Comparison of ENCODE assay signal across 9 cellular contexts in genomic region chr1:8643542-8644536, GRCh38.
A peak's percentile ranks its signal among the peaks of the same experiment; 100 is the strongest.
DNase-seq lines count a peak whose midpoint lies in the region; ATAC-seq and TF ChIP-seq lines count a peak whose summit lies in the region.
"Had no signal": no experiment of that assay in that cellular context is flagged by ENCODE, and none has a peak within 500 bp of the region (broad histone marks: within the 10 kb centered on the region; RNA-seq: fewer than 3 reads in every experiment).

No MANE protein-coding gene starts in this region.

- no peak for TF ChIP-seq CTCF in hepatocyte (IDR thresholded peaks at IDR 0.05; ENCODE audit: poor library complexity)
- TF ChIP-seq CTCF in osteocyte (IDR thresholded peaks at IDR 0.05): no peak
- TF ChIP-seq CTCF in ovary (IDR thresholded peaks at IDR 0.05): no peak

- H3K27ac Mint-ChIP-seq in osteocyte (ENCODE audit: unreplicated experiment): no peak overlapping the region
- no peak overlapping the region for H3K27ac Mint-ChIP-seq in effector memory CD8-positive, alpha-beta T cell
- H3K27ac Mint-ChIP-seq: activated naive CD4-positive, alpha-beta T cell treated with anti-CD3 and anti-CD28 coated beads, Interleukin-2, amount 50 U/mL, for 72 hours had no signal

- H4K20me1 ChIP-seq in hepatocyte (ENCODE audit: insufficient read depth, poor library complexity, severe bottlenecking): peaks cover 15% of the 10 kb centered on the region

- peaks cover 5% of the 10 kb centered on the region for H3K36me3 Mint-ChIP-seq in osteocyte (ENCODE audit: unreplicated experiment)
- no peaks in the 10 kb centered on the region for H3K36me3 Mint-ChIP-seq in effector memory CD8-positive, alpha-beta T cell (ENCODE audit: insufficient read depth)
- H3K36me3 Mint-ChIP-seq: activated naive CD4-positive, alpha-beta T cell treated with anti-CD3 and anti-CD28 coated beads, Interleukin-2, amount 50 U/mL, for 72 hours had no signal

- H3K9me3 Mint-ChIP-seq in osteocyte (ENCODE audit: unreplicated experiment): no peaks in the 10 kb centered on the region
- H3K9me3 Mint-ChIP-seq in effector memory CD8-positive, alpha-beta T cell: no peaks in the 10 kb centered on the region
- H3K9me3 Mint-ChIP-seq: activated naive CD4-positive, alpha-beta T cell treated with anti-CD3 and anti-CD28 coated beads, Interleukin-2, amount 50 U/mL, for 72 hours had no signal

- WGBS in hepatocyte (ENCODE audit: low lambda C conversion rate, missing lambda C conversion rate): 87% methylated on average over 6 of the region's 6 CpGs
- 92 to 97% (median 93%) methylated on average over 6 of the region's 6 CpGs for WGBS in ovary, 3 donors

- H3K9me3 ChIP-seq in hepatocyte (ENCODE audit: low read depth) (no peaks in the 10 kb centered on the region), ovary (no peaks in the 10 kb centered on the region)

- H3K4me3 ChIP-seq in hepatocyte (no peak overlapping the region), ovary (no peak overlapping the region)

- peak; percentile 64 for ATAC-seq in GM18519 (IDR thresholded peaks at IDR 0.05; ENCODE audit: low FRiP score, unreplicated experiment)
- ATAC-seq in GM21381 (IDR thresholded peaks at IDR 0.05; ENCODE audit: unreplicated experiment): peak; percentile 82
- peak; percentile 90 for ATAC-seq in HG03354 (IDR thresholded peaks at IDR 0.05; ENCODE audit: poor library complexity, severe bottlenecking, unreplicated experiment)
- ATAC-seq in effector memory CD8-positive, alpha-beta T cell (replicated peaks): no peak

- intact Hi-C loops in ovary (cut with DNase I): no loop called here

- DNase-seq in hepatocyte (ENCODE audit: low spot score): no peak
- no peak for DNase-seq in osteocyte (ENCODE audit: extremely low spot score, unreplicated experiment)
- DNase-seq in SIG-M5 treated with dmso at 0.1 percent for 504 hours (lab: John Stamatoyannopoulos, UW; ENCODE audit: unreplicated experiment): no peak
- DNase-seq in ovary: no peak
- no peak for DNase-seq in effector memory CD8-positive, alpha-beta T cell

- H3K36me3 ChIP-seq in hepatocyte (replicated peaks; ENCODE audit: insufficient read depth, low read depth) (no peaks in the 10 kb centered on the region), ovary (no peaks in the 10 kb centered on the region)

- no peaks in the 10 kb centered on the region for H3K9me2 ChIP-seq in hepatocyte (replicated peaks; ENCODE audit: insufficient read depth)

- H3K27ac ChIP-seq in hepatocyte (peak overlapping the region; percentile 11), ovary (no peak overlapping the region)

- peak overlapping the region; percentile 36 for H3K4me2 ChIP-seq in hepatocyte

- H3K4me1 Mint-ChIP-seq in osteocyte (ENCODE audit: unreplicated experiment): peaks cover 31% of the 10 kb centered on the region
- peaks cover 0 to 2% of the 10 kb centered on the region in 2 donors for H3K4me1 Mint-ChIP-seq in effector memory CD8-positive, alpha-beta T cell (ENCODE audit: low read depth in 2 of 2)

- H3K4me1 ChIP-seq in hepatocyte (ENCODE audit: insufficient read depth): peaks cover 4% of the 10 kb centered on the region
- no peaks in the 10 kb centered on the region for H3K4me1 ChIP-seq in ovary (ENCODE audit: insufficient read depth)

- H3K4me3 Mint-ChIP-seq in osteocyte (ENCODE audit: unreplicated experiment): no peak overlapping the region
- H3K4me3 Mint-ChIP-seq in effector memory CD8-positive, alpha-beta T cell: no peak overlapping the region

- H3K27me3 Mint-ChIP-seq in osteocyte (ENCODE audit: unreplicated experiment): no peaks in the 10 kb centered on the region
- no peaks in the 10 kb centered on the region for H3K27me3 Mint-ChIP-seq in effector memory CD8-positive, alpha-beta T cell

- H3K27me3 ChIP-seq in hepatocyte (no peaks in the 10 kb centered on the region), ovary (no peaks in the 10 kb centered on the region)

- peaks cover 90% of the 10 kb centered on the region for H3K79me2 ChIP-seq in hepatocyte

- TF ChIP-seq EP300 in ovary (IDR thresholded peaks at IDR 0.05): no peak

- H2AFZ ChIP-seq in hepatocyte: no peak overlapping the region

- TF ChIP-seq POLR2A in ovary (IDR thresholded peaks at IDR 0.05): no peak
